23 cellular contexts compared by ENCODE assay signal in the genomic region with DNA sequence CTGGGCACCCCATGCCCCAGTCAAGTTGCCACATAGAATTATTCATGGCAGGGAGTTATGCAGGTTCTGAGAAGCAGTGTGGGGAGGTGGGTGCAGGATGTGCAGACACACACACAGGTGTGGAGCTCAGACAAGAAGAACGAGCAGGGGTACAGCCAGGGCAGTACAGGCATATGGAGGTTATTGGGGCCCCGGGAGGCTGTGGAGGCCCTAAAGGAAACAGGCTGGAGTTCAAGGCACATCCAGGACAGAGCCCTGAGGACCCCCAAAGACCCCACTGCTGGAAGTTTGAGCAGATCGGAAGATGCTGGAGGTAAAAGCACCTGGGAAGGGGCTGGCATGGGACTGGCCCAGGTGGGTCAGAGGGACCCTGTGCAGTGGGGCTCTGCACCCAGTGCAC.
DNase-seq lines count a peak whose midpoint lies in the region; ATAC-seq, FAIRE-seq and TF ChIP-seq lines count a peak whose summit lies in the region.
"Had no signal": no experiment of that assay in that cellular context is flagged by ENCODE, and none has a peak within 500 bp of the region (broad histone marks: within the 10 kb centered on the region; RNA-seq: fewer than 3 reads in every experiment).

No MANE protein-coding gene starts in this region.

- H3K4me1 ChIP-seq in left ventricle myocardium inferior (peaks cover 39% of the 10 kb centered on the region), kidney (ENCODE audit: control insufficient read depth in 1 of 2, insufficient read depth in 1 of 2, low read depth in 1 of 2, low read length in 2 of 2) (peaks cover 0 to 2% of the 10 kb centered on the region in 2 donors), aorta (ENCODE audit: control insufficient read depth in 1 of 2, insufficient read depth in 2 of 2, low read length in 2 of 2) (peaks cover 2 to 3% of the 10 kb centered on the region in 2 donors), lower lobe of right lung (peaks cover 45% of the 10 kb centered on the region)
- H3K4me1 ChIP-seq: Caco-2, HAP-1 had no signal

- H3K27ac ChIP-seq in left ventricle myocardium inferior (replicated peaks) = no peak overlapping the region
- H3K27ac ChIP-seq in kidney (ENCODE audit: low read depth in 2 of 2, low read length in 2 of 2) = no peak overlapping the region
- no peak overlapping the region for H3K27ac ChIP-seq in aorta (ENCODE audit: low read depth in 1 of 2, low read length in 2 of 2)
- H3K27ac ChIP-seq in lower lobe of right lung = no peak overlapping the region
- H3K27ac ChIP-seq: 22Rv1, C4-2B had no signal

- intact Hi-C loops in cardiac septum (cut with DNase I) = no loop called here
- intact Hi-C loops in left ventricle myocardium inferior (cut with micrococcal nuclease) = no loop called here
- intact Hi-C loops in kidney (cut with DNase I) = no loop called here
- intact Hi-C loops in aorta (cut with DNase I) = no loop called here
- intact Hi-C loops in lower lobe of right lung (cut with DNase I) = no loop called here

- no peak for FAIRE-seq in kidney (lab: Jason Lieb, UNC)
- FAIRE-seq: A204.1, D721Med, GM12891, GM18507, H54 had no signal

- H3K27me3 ChIP-seq in left ventricle myocardium inferior (ENCODE audit: low read depth) (no peaks in the 10 kb centered on the region), aorta (ENCODE audit: control insufficient read depth in 1 of 2, insufficient read depth in 2 of 2, low read length in 1 of 2) (no peaks in the 10 kb centered on the region), lower lobe of right lung (ENCODE audit: low read depth) (no peaks in the 10 kb centered on the region)
- H3K27me3 ChIP-seq: BLaER1 had no signal

- no peak overlapping the region for H3K9ac ChIP-seq in kidney (ENCODE audit: low read length in 2 of 2)
- H3K9ac ChIP-seq: BLaER1 had no signal

- TF ChIP-seq CTCF in left ventricle myocardium inferior (IDR thresholded peaks at IDR 0.05; ENCODE audit: borderline replicate concordance) (no peak), kidney (IDR thresholded peaks at IDR 0.05; ENCODE audit: borderline replicate concordance, extremely low read depth, insufficient read depth) (no peak), lower lobe of right lung (IDR thresholded peaks at IDR 0.05) (no peak)

- H3K36me3 ChIP-seq in left ventricle myocardium inferior = no peaks in the 10 kb centered on the region
- H3K36me3 ChIP-seq in kidney (ENCODE audit: control insufficient read depth in 1 of 2, insufficient read depth in 2 of 2, low read length in 2 of 2) = no peaks in the 10 kb centered on the region
- H3K36me3 ChIP-seq in aorta (ENCODE audit: control insufficient read depth in 1 of 2, insufficient read depth in 2 of 2, low read length in 1 of 2) = no peaks in the 10 kb centered on the region
- H3K36me3 ChIP-seq in lower lobe of right lung = no peaks in the 10 kb centered on the region
- H3K36me3 ChIP-seq: HAP-1 had no signal

- DNase-seq in cardiac septum (ENCODE audit: low spot score) (peak; percentile 59), left ventricle myocardium inferior (no peak), kidney (peak; percentile 25), aorta (peak; percentile 36 to 46), lower lobe of right lung (no peak), D341Med (ENCODE audit: low spot score) (no peak)
- DNase-seq: Caco-2; CD4-positive, CD25-positive, alpha-beta regulatory T cell; CD8-positive, alpha-beta T cell; DMS 273 treated with DMSO at 0.1 percent for 48 hours; DMS79; GF-D8; HFFc6 had no signal

- H3K9me3 ChIP-seq in left ventricle myocardium inferior (replicated peaks) (no peaks in the 10 kb centered on the region), kidney (ENCODE audit: control insufficient read depth in 1 of 2, low read length in 2 of 2) (no peaks in the 10 kb centered on the region), aorta (ENCODE audit: control insufficient read depth, low read length) (no peaks in the 10 kb centered on the region), lower lobe of right lung (no peaks in the 10 kb centered on the region)
- H3K9me3 ChIP-seq: Caco-2, HAP-1 had no signal

- ATAC-seq in aorta (ENCODE audit: low FRiP score) = no peak
- ATAC-seq in lower lobe of right lung = no peak
- ATAC-seq: CD8-positive, alpha-beta T cell had no signal

- WGBS in aorta, 2 donors = 96 to 97% methylated on average over 3 of the region's 3 CpGs

- H3K4me3 ChIP-seq in left ventricle myocardium inferior (no peak overlapping the region), kidney (ENCODE audit: low read length in 2 of 2) (no peak overlapping the region), aorta (ENCODE audit: low read length in 2 of 2) (no peak overlapping the region), lower lobe of right lung (no peak overlapping the region)
- H3K4me3 ChIP-seq: BLaER1, GM23338, HAP-1 had no signal

Comparison
In these comparisons a context has a peak if more than half of its experiments do, and no peak if none do; other contexts are left out.
1. DNase-seq: peak in cardiac septum (single experiment), kidney (single experiment) and aorta (2 of 2); none in left ventricle myocardium inferior (single experiment), lower lobe of right lung (single experiment) and D341Med (single experiment).